Comparison of ENCODE assay signal across 9 cellular contexts in the genomic region with DNA sequence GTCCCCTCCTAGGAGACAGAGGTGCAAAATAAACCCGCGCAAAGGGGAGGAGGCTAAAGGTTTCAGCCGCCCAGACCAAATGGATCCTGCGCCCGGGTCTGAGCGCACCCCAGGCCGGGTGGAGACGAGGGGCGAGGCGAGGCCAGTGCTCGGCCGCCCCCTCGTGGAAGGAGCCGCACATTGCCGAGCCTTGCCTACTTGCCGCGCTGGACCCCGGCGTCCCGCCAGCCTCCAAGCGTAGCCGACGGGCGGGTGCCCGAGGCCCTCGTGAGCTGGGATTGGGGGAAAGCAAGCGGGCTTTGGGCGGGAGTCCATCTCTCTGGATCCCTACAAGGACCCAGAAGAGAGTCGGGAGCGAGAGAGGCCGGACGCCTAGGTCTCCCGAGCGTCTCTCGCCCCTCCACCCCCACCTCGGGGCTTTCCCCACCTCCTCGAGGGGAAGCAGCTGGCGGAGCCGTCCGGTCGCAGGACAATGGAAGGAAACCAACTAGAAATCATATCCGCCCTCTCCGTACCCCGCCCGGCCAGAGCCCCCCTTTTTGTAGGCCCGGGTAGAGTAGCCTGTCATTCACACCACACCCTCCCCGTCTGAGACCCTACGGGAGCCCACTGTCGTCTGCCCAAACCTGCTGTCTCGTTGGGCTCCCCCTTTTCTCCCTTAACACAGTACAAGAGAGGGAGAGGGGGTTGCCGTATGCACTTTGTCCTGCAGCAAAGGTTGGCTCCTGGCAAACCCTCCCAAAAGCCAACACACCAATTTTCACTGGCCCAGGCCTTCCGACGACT. TPM values are rescaled to one million over a fixed set of nuclear protein-coding genes. Genes with fewer than 3 reads are reported as not detected.
DNase-seq lines count a peak whose midpoint lies in the region; ATAC-seq, FAIRE-seq and TF ChIP-seq lines count a peak whose summit lies in the region.
"Had no signal": no experiment of that assay in that cellular context is flagged by ENCODE, and none has a peak within 500 bp of the region (broad histone marks: within the 10 kb centered on the region; RNA-seq: fewer than 3 reads in every experiment).

No MANE protein-coding gene starts in this region.

- intact Hi-C loops in head of caudate nucleus (cut with DNase I) (loop anchor here (5.0 kb wide), 1 partner anchor 110 kb away; no protein-coding TSS in a partner anchor), pancreas (cut with DNase I) (no loop called here), upper lobe of right lung (cut with DNase I) (no loop called here)

- peaks cover 0 to 43% (median 20%) of the 10 kb centered on the region in 4 donors for H3K4me1 Mint-ChIP-seq in CD4-positive, CD25-positive, alpha-beta regulatory T cell
- peaks cover 69% of the 10 kb centered on the region for H3K4me1 Mint-ChIP-seq in activated naive CD4-positive, alpha-beta T cell treated with anti-CD3 and anti-CD28 coated beads, Interleukin-2, amount 10 ng/mL, durations not matched to agents 7 days and 5 days

- WGBS in pancreas, 2 donors: 3 to 6% methylated on average over 50 to 53 of the region's 53 CpGs

- no peak for FAIRE-seq in pancreas (lab: Jason Lieb, UNC)

- no peaks in the 10 kb centered on the region for H3K36me3 Mint-ChIP-seq in CD4-positive, CD25-positive, alpha-beta regulatory T cell
- H3K36me3 Mint-ChIP-seq in activated naive CD4-positive, alpha-beta T cell treated with anti-CD3 and anti-CD28 coated beads, Interleukin-2, amount 10 ng/mL, durations not matched to agents 7 days and 5 days: peaks cover 8% of the 10 kb centered on the region

- H3K27me3 ChIP-seq in CD4-positive, CD25-positive, alpha-beta regulatory T cell (ENCODE audit: control insufficient read depth, insufficient read depth, low read length): no peaks in the 10 kb centered on the region
- H3K27me3 ChIP-seq in pancreas (no peaks in the 10 kb centered on the region), upper lobe of right lung (no peaks in the 10 kb centered on the region)

- peak overlapping the region; percentile 70 to 87 (median 78) for H3K4me3 Mint-ChIP-seq in CD4-positive, CD25-positive, alpha-beta regulatory T cell
- H3K4me3 Mint-ChIP-seq in activated naive CD4-positive, alpha-beta T cell treated with anti-CD3 and anti-CD28 coated beads, Interleukin-2, amount 10 ng/mL, durations not matched to agents 7 days and 5 days: peak overlapping the region; percentile 26

- H3K27ac ChIP-seq in CD4-positive, CD25-positive, alpha-beta regulatory T cell (ENCODE audit: insufficient read depth, low read length, poor library complexity, severe bottlenecking): no peak overlapping the region
- peak overlapping the region in 1 of 4 donors; percentile 39 for H3K27ac ChIP-seq in pancreas
- H3K27ac ChIP-seq in upper lobe of right lung: peak overlapping the region; percentile 85

- TF ChIP-seq CTCF in pancreas (IDR thresholded peaks at IDR 0.05) (peak; percentile 88 to 96 (median 96)), upper lobe of right lung (IDR thresholded peaks at IDR 0.05) (peak; percentile 96)

- H3K36me3 ChIP-seq in CD4-positive, CD25-positive, alpha-beta regulatory T cell (ENCODE audit: control insufficient read depth, insufficient read depth, low read length): peaks cover 3% of the 10 kb centered on the region
- no peaks in the 10 kb centered on the region for H3K36me3 ChIP-seq in pancreas
- peaks cover 4% of the 10 kb centered on the region for H3K36me3 ChIP-seq in upper lobe of right lung

- peak; percentile 66 to 81 (median 75) for DNase-seq in CD4-positive, CD25-positive, alpha-beta regulatory T cell
- DNase-seq in HuH-7 (ENCODE audit: low spot score) (peak; percentile 92), SHP77 treated with DMSO at 0.1 percent for 48 hours (lab: John Stamatoyannopoulos, UW) (peak; percentile 70), head of caudate nucleus (peak in 40 of 42 donors; percentile 49 to 89 (median 74)), pancreas (peak in 5 of 6 donors; percentile 60 to 92 (median 85)), upper lobe of right lung (peak; percentile 89)
- DNase-seq in activated naive CD4-positive, alpha-beta T cell treated with anti-CD3 and anti-CD28 coated beads, Interleukin-2, amount 10 ng/mL, durations not matched to agents 7 days and 5 days: peak; percentile 83

- no peak overlapping the region for H3K4me3 ChIP-seq in CD4-positive, CD25-positive, alpha-beta regulatory T cell (ENCODE audit: low read depth, low read length)
- peak overlapping the region in 1 of 4 donors; percentile 28 for H3K4me3 ChIP-seq in pancreas
- H3K4me3 ChIP-seq in upper lobe of right lung: peak overlapping the region; percentile 49

- CTCF ChIA-PET in activated naive CD4-positive, alpha-beta T cell treated with anti-CD3 and anti-CD28 coated beads, Interleukin-2, amount 10 ng/mL, durations not matched to agents 7 days and 5 days (lab: Charles Lee): interaction anchor here (0.6 to 8.4 kb wide), 16 partner anchors 10 to 580 kb away, joined by 3 to 51 read pairs (median 6); a partner anchor contains a TSS

- peak; percentile 77 to 83 for ATAC-seq in CD4-positive, CD25-positive, alpha-beta regulatory T cell (ENCODE audit: low read depth in 2 of 2)
- peak; percentile 70 for ATAC-seq in GM19397 (IDR thresholded peaks at IDR 0.05; ENCODE audit: unreplicated experiment)
- peak; percentile 60 to 81 (median 78) for ATAC-seq in pancreas
- ATAC-seq in upper lobe of right lung: peak; percentile 82

- peaks cover 0 to 1% (median 0%) of the 10 kb centered on the region in 7 donors for H3K9me3 Mint-ChIP-seq in CD4-positive, CD25-positive, alpha-beta regulatory T cell
- H3K9me3 Mint-ChIP-seq in activated naive CD4-positive, alpha-beta T cell treated with anti-CD3 and anti-CD28 coated beads, Interleukin-2, amount 10 ng/mL, durations not matched to agents 7 days and 5 days: no peaks in the 10 kb centered on the region

- H3K4me1 ChIP-seq in CD4-positive, CD25-positive, alpha-beta regulatory T cell (ENCODE audit: control insufficient read depth, insufficient read depth, low read length, poor library complexity, severe bottlenecking): peaks cover 31% of the 10 kb centered on the region
- peaks cover 0 to 10% (median 0%) of the 10 kb centered on the region in 3 donors for H3K4me1 ChIP-seq in pancreas
- peaks cover 32% of the 10 kb centered on the region for H3K4me1 ChIP-seq in upper lobe of right lung

- peaks cover 7% of the 10 kb centered on the region for H3K27me3 Mint-ChIP-seq in CD4-positive, CD25-positive, alpha-beta regulatory T cell
- peaks cover 50% of the 10 kb centered on the region for H3K27me3 Mint-ChIP-seq in activated naive CD4-positive, alpha-beta T cell treated with anti-CD3 and anti-CD28 coated beads, Interleukin-2, amount 10 ng/mL, durations not matched to agents 7 days and 5 days

- H3K27ac Mint-ChIP-seq in CD4-positive, CD25-positive, alpha-beta regulatory T cell: peak overlapping the region; percentile 83 to 86 (median 86)
- H3K27ac Mint-ChIP-seq in activated naive CD4-positive, alpha-beta T cell treated with anti-CD3 and anti-CD28 coated beads, Interleukin-2, amount 10 ng/mL, durations not matched to agents 7 days and 5 days: no peak overlapping the region

- H3K9me3 ChIP-seq in CD4-positive, CD25-positive, alpha-beta regulatory T cell (ENCODE audit: control insufficient read depth in 2 of 2, low read length in 2 of 2): no peaks in the 10 kb centered on the region
- H3K9me3 ChIP-seq in pancreas (no peaks in the 10 kb centered on the region), upper lobe of right lung (no peaks in the 10 kb centered on the region)

RNA-seq across cellular contexts. Expression of a gene that starts 0.7 kb away (rescaled TPM):
- 0.42 TPM for total RNA-seq in CD4-positive, CD25-positive, alpha-beta regulatory T cell
- not detected for polyA plus RNA-seq in CD4-positive, CD25-positive, alpha-beta regulatory T cell
- total RNA-seq in pancreas (1 to 10 TPM; 1.3 to 2.8 (median 2.0) TPM), upper lobe of right lung (42.6 TPM)
- polyA plus RNA-seq in pancreas: 1 to 10 TPM; 2.4 to 3.8 TPM

RNA-seq across cellular contexts. Expression of a gene that starts 9.8 kb away (rescaled TPM):
- total RNA-seq in CD4-positive, CD25-positive, alpha-beta regulatory T cell: 128 TPM
- polyA plus RNA-seq in CD4-positive, CD25-positive, alpha-beta regulatory T cell: 100 to 1,000 TPM; 556 to 649 (median 611) TPM
- total RNA-seq in pancreas (100 to 1,000 TPM in 1 of 6 donors, 10 to 100 TPM in 5; 49.3 to 107 (median 73.4) TPM), upper lobe of right lung (284 TPM)
- 100 to 1,000 TPM; 164 to 323 TPM for polyA plus RNA-seq in pancreas

RNA-seq across cellular contexts. Expression of a gene that starts 13.6 kb away (rescaled TPM):
- 3.8 TPM for total RNA-seq in CD4-positive, CD25-positive, alpha-beta regulatory T cell
- polyA plus RNA-seq in CD4-positive, CD25-positive, alpha-beta regulatory T cell: 1 to 10 TPM; 1.1 to 1.9 (median 1.5) TPM
- total RNA-seq in pancreas (1 to 10 TPM in 4 of 6 donors, under 1 TPM in 2; 0.74 to 2.5 (median 1.2) TPM), upper lobe of right lung (10.1 TPM)
- polyA plus RNA-seq in pancreas: 1 to 10 TPM; 1.4 to 3.0 TPM

RNA-seq across cellular contexts. Expression of a gene that starts 21.7 kb away (rescaled TPM):
- 0.39 TPM for total RNA-seq in CD4-positive, CD25-positive, alpha-beta regulatory T cell
- 1 to 10 TPM in 1 of 4 donors, under 1 TPM in 2, not detected in 1; 0.30 to 1.2 (median 0.67) TPM for polyA plus RNA-seq in CD4-positive, CD25-positive, alpha-beta regulatory T cell
- total RNA-seq in pancreas: 1 to 10 TPM in 5 of 6 donors, under 1 TPM in 1; 0.61 to 4.3 (median 2.6) TPM
- polyA plus RNA-seq in pancreas: 10 to 100 TPM in 1 of 2 donors, 1 to 10 TPM in 1; 7.5 to 17.3 TPM
- total RNA-seq in upper lobe of right lung: 6.8 TPM

RNA-seq across cellular contexts. Expression of a gene that starts 26.3 kb away (rescaled TPM):
- total RNA-seq in CD4-positive, CD25-positive, alpha-beta regulatory T cell: 2.7 TPM
- polyA plus RNA-seq in CD4-positive, CD25-positive, alpha-beta regulatory T cell: under 1 TPM; 0.18 to 0.88 (median 0.20) TPM
- total RNA-seq in pancreas (not detected), upper lobe of right lung (0.17 TPM)
- polyA plus RNA-seq in pancreas: not detected
- total RNA-seq: activated CD8-positive, alpha-beta memory T cell treated with anti-CD3 and anti-CD28 coated beads for 36 hours had no signal

Comparison
In these comparisons a context has a peak if more than half of its experiments do, and no peak if none do; other contexts are left out.
1. RNA of a gene that starts 0.7 kb away (total RNA-seq): 42.6 TPM in upper lobe of right lung (single experiment); 1.3 to 2.8 TPM in pancreas and 0.42 TPM in CD4-positive, CD25-positive, alpha-beta regulatory T cell (single experiment); every median in the first group is over 10 times any median in the second.
2. Peak in every context shown above with its lines, with median percentiles within 50 percentile points of each other: ATAC-seq and DNase-seq.